ENCODE assay signal across 8 cellular contexts in genomic region chr6:32844839-32845372, GRCh38. TPM values are rescaled to one million over a fixed set of nuclear protein-coding genes. Genes with fewer than 3 reads are reported as not detected.
A peak's percentile ranks its signal among the peaks of the same experiment; 100 is the strongest.
DNase-seq lines count a peak whose midpoint lies in the region; ATAC-seq lines count a peak whose summit lies in the region.

No MANE protein-coding gene starts in this region.

- H3K4me3 Mint-ChIP-seq in CD8-positive, alpha-beta memory T cell, result peak overlapping the region; percentile 94 to 99 (median 97)

- intact Hi-C loops in posterior cingulate gyrus (cut with DNase I), result no loop called here

- peaks cover 51 to 97% (median 57%) of the 10 kb centered on the region in 3 donors for H3K36me3 Mint-ChIP-seq in CD8-positive, alpha-beta memory T cell

- H2BK120ac ChIP-seq in neuronal stem cell (ENCODE audit: low read depth, low read length), result no peak overlapping the region

- peaks cover 0 to 3% of the 10 kb centered on the region in 2 donors for H3K27me3 Mint-ChIP-seq in CD8-positive, alpha-beta memory T cell

- no peak overlapping the region for H2BK15ac ChIP-seq in neuronal stem cell (ENCODE audit: low read length)

- H3K18ac ChIP-seq in neuronal stem cell (ENCODE audit: low read length), result peak overlapping the region; percentile 89

- H2BK12ac ChIP-seq in neuronal stem cell (ENCODE audit: low read length), result no peak overlapping the region

- H3K27ac ChIP-seq in CD8-positive, alpha-beta memory T cell (ENCODE audit: low read depth, low read length), result peak overlapping the region; percentile 99
- H3K27ac ChIP-seq in duodenal mucosa (ENCODE audit: low read depth, low read length) (peak overlapping the region; percentile 93), neuronal stem cell (replicated peaks; ENCODE audit: low read length) (no peak overlapping the region)

- H4K91ac ChIP-seq in neuronal stem cell (ENCODE audit: low read depth, low read length, poor library complexity), result no peak overlapping the region

- no peak for DNase-seq in CD8-positive, alpha-beta memory T cell
- DNase-seq in MG63 (no peak), neuronal stem cell (ENCODE audit: low spot score) (no peak), SKM-1 (lab: John Stamatoyannopoulos, UW; ENCODE audit: unreplicated experiment) (no peak), posterior cingulate gyrus (no peak), SHP77 treated with DMSO at 0.1 percent for 48 hours (lab: John Stamatoyannopoulos, UW) (no peak)

- no peak overlapping the region for H3K4ac ChIP-seq in neuronal stem cell (ENCODE audit: low read length)

- CTCF ChIA-PET in CD8-positive, alpha-beta memory T cell (lab: Charles Lee), result interaction anchor here (0.6 to 10.6 kb wide), 13 partner anchors 10 to 432 kb away, joined by 3 to 190 read pairs (median 8); partner anchors contain the start of genes B3GALT4, BRD2, HLA-DMA and PSMB9

- peaks cover 73 to 82% (median 80%) of the 10 kb centered on the region in 3 donors for H3K4me1 Mint-ChIP-seq in CD8-positive, alpha-beta memory T cell

- H3K27me3 ChIP-seq in CD8-positive, alpha-beta memory T cell (ENCODE audit: insufficient read depth, low read length, poor library complexity, severe bottlenecking), result no peaks in the 10 kb centered on the region
- H3K27me3 ChIP-seq in MG63, result no peaks in the 10 kb centered on the region
- no peaks in the 10 kb centered on the region for H3K27me3 ChIP-seq in duodenal mucosa (ENCODE audit: control insufficient read depth in 1 of 2, insufficient read depth in 2 of 2, low read length in 2 of 2)
- peaks cover 0 to 87% (median 28%) of the 10 kb centered on the region in 3 experiments for H3K27me3 ChIP-seq in neuronal stem cell (ENCODE audit: control insufficient read depth in 3 of 3, insufficient read depth in 3 of 3, low read depth in 1 of 3, low read length in 3 of 3)

- peak overlapping the region; percentile 6 for H3K23ac ChIP-seq in neuronal stem cell (ENCODE audit: low read depth, low read length, poor library complexity)

- no peak overlapping the region for H2BK5ac ChIP-seq in neuronal stem cell (ENCODE audit: low read length)

- peak overlapping the region; percentile 99 for H3K4me3 ChIP-seq in CD8-positive, alpha-beta memory T cell (ENCODE audit: low read length)
- peak overlapping the region; percentile 74 for H3K4me3 ChIP-seq in MG63
- H3K4me3 ChIP-seq in duodenal mucosa (ENCODE audit: low read depth in 1 of 2, low read length in 2 of 2), result peak overlapping the region; percentile 90 to 99
- peak overlapping the region; percentile 49 to 64 for H3K4me3 ChIP-seq in neuronal stem cell (ENCODE audit: low read length in 2 of 2)

- peak overlapping the region; percentile 92 for H2AFZ ChIP-seq in neuronal stem cell (ENCODE audit: low read length)

- H3K9ac ChIP-seq in duodenal mucosa (ENCODE audit: low read depth in 1 of 2, low read length in 2 of 2), result peak overlapping the region; percentile 89 to 97
- H3K9ac ChIP-seq in neuronal stem cell (ENCODE audit: low read depth, low read length, poor library complexity), result peak overlapping the region; percentile 76

- H3K9me3 Mint-ChIP-seq in CD8-positive, alpha-beta memory T cell, result no peaks in the 10 kb centered on the region

- H3K4me1 ChIP-seq in CD8-positive, alpha-beta memory T cell (ENCODE audit: insufficient read depth, low read length), result peaks cover 76% of the 10 kb centered on the region
- H3K4me1 ChIP-seq in duodenal mucosa (ENCODE audit: control insufficient read depth in 1 of 2, insufficient read depth in 2 of 2, low read length in 2 of 2) (peaks cover 32 to 52% of the 10 kb centered on the region in 2 donors), neuronal stem cell (ENCODE audit: control insufficient read depth in 2 of 2, insufficient read depth in 1 of 2, low read depth in 1 of 2, low read length in 2 of 2) (peaks cover 0 to 1% of the 10 kb centered on the region in 2 donors)

- H3K36me3 ChIP-seq in CD8-positive, alpha-beta memory T cell (ENCODE audit: insufficient read depth, low read length), result peaks cover 59% of the 10 kb centered on the region
- H3K36me3 ChIP-seq in MG63, result peaks cover 77% of the 10 kb centered on the region
- peaks cover 61 to 69% of the 10 kb centered on the region in 2 donors for H3K36me3 ChIP-seq in duodenal mucosa (ENCODE audit: control insufficient read depth in 1 of 2, insufficient read depth in 2 of 2, low read length in 2 of 2)
- no peaks in the 10 kb centered on the region for H3K36me3 ChIP-seq in neuronal stem cell (replicated peaks in 1 of 2; ENCODE audit: control insufficient read depth in 2 of 2, insufficient read depth in 2 of 2, low read length in 2 of 2)

- ATAC-seq in HG02938 (IDR thresholded peaks at IDR 0.05; ENCODE audit: unreplicated experiment), result no peak

- no CpG with 5 or more reads among the region's 18 CpGs for WGBS in neuronal stem cell (ENCODE audit: extremely low coverage in 2 of 2, insufficient read length in 2 of 2, insufficient replicate concordance in 1 of 2), 2 donors

- H4K8ac ChIP-seq in neuronal stem cell (ENCODE audit: low read depth, low read length), result no peak overlapping the region

- no peaks in the 10 kb centered on the region for H3K79me1 ChIP-seq in neuronal stem cell (ENCODE audit: low read depth, low read length)

- peak overlapping the region; percentile 96 to 100 (median 100) for H3K27ac Mint-ChIP-seq in CD8-positive, alpha-beta memory T cell

- H2AK5ac ChIP-seq in neuronal stem cell (ENCODE audit: low read depth, low read length), result no peak overlapping the region

- peak overlapping the region; percentile 98 for H3K4me2 ChIP-seq in neuronal stem cell (ENCODE audit: insufficient read depth, low read length, poor library complexity, severe bottlenecking)

- H3K9me3 ChIP-seq in CD8-positive, alpha-beta memory T cell (ENCODE audit: low read length), result no peaks in the 10 kb centered on the region
- H3K9me3 ChIP-seq in MG63 (no peaks in the 10 kb centered on the region), duodenal mucosa (ENCODE audit: control insufficient read depth in 1 of 2, low read length in 2 of 2) (no peaks in the 10 kb centered on the region), neuronal stem cell (replicated peaks in 1 of 2; ENCODE audit: control insufficient read depth in 2 of 2, insufficient read depth in 1 of 2, low read depth in 1 of 2, low read length in 2 of 2) (peaks cover 0 to 5% of the 10 kb centered on the region in 2 donors)

- H3K14ac ChIP-seq in neuronal stem cell (ENCODE audit: low read length), result no peak overlapping the region

- POLR2A ChIA-PET in CD8-positive, alpha-beta memory T cell (lab: Charles Lee), result interaction anchor here (0.5 to 10.1 kb wide), 11 partner anchors 10 to 1382 kb away, joined by 3 to 350 read pairs (median 4); partner anchors contain the start of genes BRD2, HLA-DPB1, PSMB9 and TAP1

RNA-seq across cellular contexts. Expression of gene PSMB8, which starts 1.1 kb away (rescaled TPM):
- 100 to 1,000 TPM; 311 to 326 TPM for total RNA-seq in CD8-positive, alpha-beta memory T cell
- polyA plus RNA-seq in CD8-positive, alpha-beta memory T cell, result 422 TPM
- total RNA-seq in MG63 (2014; rRNA removed; shearing (Covaris generic); ENCODE audit: low replicate concordance), result 164 and 166 TPM in 2 replicates
- 2.1 TPM for polyA plus RNA-seq in neuronal stem cell (2013, experiment 1 of 2)
- polyA plus RNA-seq in neuronal stem cell (2013, experiment 2 of 2), result 2.5 TPM

RNA-seq across cellular contexts. Expression of gene TAP2, which starts 6.4 kb away (rescaled TPM):
- total RNA-seq in CD8-positive, alpha-beta memory T cell, result 100 to 1,000 TPM; 221 to 228 TPM
- polyA plus RNA-seq in CD8-positive, alpha-beta memory T cell, result 35.8 TPM
- total RNA-seq in MG63 (2014; rRNA removed; shearing (Covaris generic); ENCODE audit: low replicate concordance), result 87.2 and 112 TPM in 2 replicates
- polyA plus RNA-seq in neuronal stem cell (2013, experiment 1 of 2), result 1.8 TPM
- polyA plus RNA-seq in neuronal stem cell (2013, experiment 2 of 2), result 2.4 TPM

RNA-seq across cellular contexts. Expression of gene TAP1, which starts 8.6 kb away (rescaled TPM):
- total RNA-seq in CD8-positive, alpha-beta memory T cell, result 100 to 1,000 TPM; 394 to 407 TPM
- polyA plus RNA-seq in CD8-positive, alpha-beta memory T cell, result 396 TPM
- 84.9 and 115 TPM in 2 replicates for total RNA-seq in MG63 (2014; rRNA removed; shearing (Covaris generic); ENCODE audit: low replicate concordance)
- polyA plus RNA-seq in neuronal stem cell (2013, experiment 1 of 2), result 4.4 TPM
- polyA plus RNA-seq in neuronal stem cell (2013, experiment 2 of 2), result 4.3 TPM

RNA-seq across cellular contexts. Expression of gene PSMB9, which starts 9.1 kb away (rescaled TPM):
- 100 to 1,000 TPM; 245 to 255 TPM for total RNA-seq in CD8-positive, alpha-beta memory T cell
- 597 TPM for polyA plus RNA-seq in CD8-positive, alpha-beta memory T cell
- 96.5 and 106 TPM in 2 replicates for total RNA-seq in MG63 (2014; rRNA removed; shearing (Covaris generic); ENCODE audit: low replicate concordance)
- 0.15 TPM for polyA plus RNA-seq in neuronal stem cell (2013, experiment 1 of 2)
- polyA plus RNA-seq in neuronal stem cell (2013, experiment 2 of 2), result 0.29 TPM

RNA-seq across cellular contexts. Expression of gene HLA-DOB, which starts 28.1 kb away (rescaled TPM):
- under 1 TPM; 0.77 to 0.97 TPM for total RNA-seq in CD8-positive, alpha-beta memory T cell
- polyA plus RNA-seq in CD8-positive, alpha-beta memory T cell, result 0.62 TPM
- total RNA-seq in MG63 (2014; rRNA removed; shearing (Covaris generic); ENCODE audit: low replicate concordance), result 1.8 and 8.2 TPM in 2 replicates
- polyA plus RNA-seq in neuronal stem cell (2013, experiment 1 of 2), result 0.04 TPM
- 0.07 TPM for polyA plus RNA-seq in neuronal stem cell (2013, experiment 2 of 2)
